Comparison of ENCODE assay signal across 21 cellular contexts in the genomic region with DNA sequence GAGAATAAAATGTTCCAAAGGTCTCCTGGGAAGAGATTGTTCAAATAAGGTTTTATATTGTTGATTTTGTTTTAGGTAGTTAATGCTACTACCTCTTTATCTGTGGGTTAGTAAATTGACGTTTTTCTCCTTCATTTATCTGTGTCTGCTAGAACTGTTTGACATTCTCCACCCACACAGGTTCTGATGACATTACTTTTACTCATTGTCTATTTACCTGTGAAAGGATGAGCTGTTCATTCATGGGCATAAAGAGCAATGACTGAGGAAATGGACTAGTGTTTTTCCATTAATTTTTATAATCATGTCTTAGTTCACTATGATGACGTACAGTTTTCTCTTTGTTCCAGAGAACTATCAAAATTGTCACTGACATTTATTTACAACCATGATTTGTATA.
DNase-seq lines count a peak whose midpoint lies in the region; ATAC-seq, FAIRE-seq and TF ChIP-seq lines count a peak whose summit lies in the region.
"Had no signal": no experiment of that assay in that cellular context is flagged by ENCODE, and none has a peak within 500 bp of the region (broad histone marks: within the 10 kb centered on the region; RNA-seq: fewer than 3 reads in every experiment).

No MANE protein-coding gene starts in this region.

- H3K36me3 ChIP-seq in PC-3 (ENCODE audit: low read depth, low read length) (no peaks in the 10 kb centered on the region), bronchial epithelial cell (ENCODE audit: control insufficient read depth, insufficient read depth, low read length) (no peaks in the 10 kb centered on the region), HepG2 (replicated peaks in 1 of 2; ENCODE audit: control insufficient read depth in 1 of 2, insufficient read depth in 2 of 2, low read length in 2 of 2) (peaks cover 0 to 5% of the 10 kb centered on the region in 2 experiments; a peak in 1 of 5 replicates)
- H3K36me3 ChIP-seq: SJSA1 had no signal

- H3K27me3 ChIP-seq in PC-3 (ENCODE audit: low read length) (no peaks in the 10 kb centered on the region), bronchial epithelial cell (ENCODE audit: control insufficient read depth, insufficient read depth, low read length) (no peaks in the 10 kb centered on the region), HepG2 (ENCODE audit: control insufficient read depth in 1 of 2, insufficient read depth in 2 of 2, low read length in 2 of 2) (no peaks in the 10 kb centered on the region)
- H3K27me3 ChIP-seq: SJSA1 had no signal

- H3K9me3 ChIP-seq in PC-3 (ENCODE audit: low read length) (no peaks in the 10 kb centered on the region), HepG2 (ENCODE audit: low read length) (no peaks in the 10 kb centered on the region)
- H3K9me3 ChIP-seq: SJSA1 had no signal

- no peak overlapping the region for H3K9ac ChIP-seq in PC-3 (ENCODE audit: low read length)
- no peak overlapping the region for H3K9ac ChIP-seq in HepG2 (ENCODE audit: insufficient read depth, low read depth, low read length)

- no peaks in the 10 kb centered on the region for H3K79me2 ChIP-seq in PC-3 (ENCODE audit: low read length)
- peaks cover under 1% of the 10 kb centered on the region for H3K79me2 ChIP-seq in HepG2 (ENCODE audit: insufficient read depth, low read length)

- FAIRE-seq in bronchial epithelial cell (lab: Jason Lieb, UNC) (no peak), HepG2 (lab: Jason Lieb, UNC) (no peak), frontal cortex (lab: Jason Lieb, UNC) (no peak)
- FAIRE-seq: GM18507 had no signal

- in situ Hi-C loops in HepG2 (cut with HindIII; ENCODE audit: extremely low pct_ligation_motif_present, low pct_unique_long_range_greater_than_20kb), result no loop called here

- BruUV-seq in PC-3 (replicated peaks; lab: Mats Ljungman, UMichigan), result no TSS peak
- no TSS peak for BruUV-seq in HepG2 (replicated peaks; lab: Mats Ljungman, UMichigan)

- H3K27ac ChIP-seq in PC-3 (ENCODE audit: low read length) (peak overlapping the region; percentile 65), HepG2 (ENCODE audit: extremely low read length, insufficient read depth, low read length) (no peak overlapping the region)
- H3K27ac ChIP-seq: SJSA1 had no signal

- TF ChIP-seq CTCF in PC-3 (conservative IDR thresholded peaks at IDR 0.05; ENCODE audit: low read depth, low read length) (no peak), bronchial epithelial cell (IDR thresholded peaks at IDR 0.05; ENCODE audit: insufficient read depth, low read length, severe bottlenecking) (no peak), HepG2 (CRISPR knock-in tag; IDR thresholded peaks at IDR 0.05) (no peak), GM10266 (IDR thresholded peaks at IDR 0.05; ENCODE audit: control insufficient read depth, insufficient read depth, low read depth, missing control alignments) (no peak)

- WGBS in HepG2 (ENCODE audit: low lambda C conversion rate), result 56% methylated on average over 2 of the region's 2 CpGs

- H3F3A ChIP-seq in PC-3 (ENCODE audit: low read length, unreplicated experiment), result no peaks in the 10 kb centered on the region

- H3K4me2 ChIP-seq in PC-3 (ENCODE audit: low read length) (peak overlapping the region; percentile 5; the same call in 1 of the 2 replicates), HepG2 (ENCODE audit: low read depth, low read length) (no peak overlapping the region)
- H3K4me2 ChIP-seq: GM23338 had no signal

- H4K20me1 ChIP-seq in PC-3 (ENCODE audit: low read length), result no peaks in the 10 kb centered on the region
- no peaks in the 10 kb centered on the region for H4K20me1 ChIP-seq in HepG2 (ENCODE audit: insufficient read depth, low read length)

- DNase-seq in activated CD4-positive, CD25-positive, alpha-beta regulatory T cell treated with anti-CD3 and anti-CD28 coated beads, Interleukin-2, amount 50 U/mL, for 72 hours, result no peak
- DNase-seq in PC-3, result peak; percentile 52
- peak; percentile 69 for DNase-seq in bronchial epithelial cell (ENCODE audit: low read depth)
- peak; percentile 15 for DNase-seq in HepG2 (ENCODE audit: low spot score)
- no peak for DNase-seq in GM10266 (ENCODE audit: extremely low spot score)
- no peak for DNase-seq in frontal cortex (ENCODE audit: low spot score in 2 of 2)
- DNase-seq: Calu3, H9, HFFc6, NCI-H1048, NCI-H1417, NCI-H1694, NCI-H2029 treated with DMSO at 0.1 percent for 48 hours, NCI-H446 treated with DMSO at 0.1 percent for 48 hours, NCI-H526 had no signal

- H2AFZ ChIP-seq in PC-3 (ENCODE audit: low read length) (no peak overlapping the region), HepG2 (ENCODE audit: low read length) (no peak overlapping the region)
- H2AFZ ChIP-seq: GM23338 had no signal

- intact Hi-C loops in PC-3 (cut with micrococcal nuclease), result no loop called here
- intact Hi-C loops in HepG2 (cut with micrococcal nuclease; ENCODE audit: unreplicated experiment), result no loop called here

- no peak for TF ChIP-seq RAD21 in HepG2 (CRISPR knock-in tag; IDR thresholded peaks at IDR 0.05)

- H3K4me1 ChIP-seq in PC-3 (ENCODE audit: insufficient read depth, low read length) (peaks cover 13% of the 10 kb centered on the region; the same call in 1 of the 2 replicates), HepG2 (ENCODE audit: insufficient read depth, low read length) (peaks cover 10% of the 10 kb centered on the region)
- H3K4me1 ChIP-seq: SJSA1 had no signal

- TF ChIP-seq POLR2A in HepG2 (IDR thresholded peaks at IDR 0.05; ENCODE audit: insufficient read depth in 1 of 2, low read depth in 2 of 2, low read length in 2 of 2), result no peak

- H3K4me3 ChIP-seq in PC-3 (ENCODE audit: low read length) (no peak overlapping the region), bronchial epithelial cell (ENCODE audit: low read depth, low read length) (no peak overlapping the region), HepG2 (replicated peaks in 1 of 3; ENCODE audit: insufficient read depth in 1 of 3, low read depth in 2 of 3, low read length in 3 of 3) (no peak overlapping the region)
- H3K4me3 ChIP-seq: GM23338, SJSA1 had no signal

- CTCF ChIA-PET in PC-3 (lab: Charles Lee) (no interaction called here), HepG2 (lab: Yijun Ruan, JAX; ENCODE audit: low intra/inter-chr PET ratio, low total read pairs) (no interaction called here)

- TF ChIP-seq EP300 in HepG2 (IDR thresholded peaks at IDR 0.05; ENCODE audit: low read depth in 2 of 2, low read length in 2 of 2) (no peak), HepG2 (CRISPR knock-in tag; IDR thresholded peaks at IDR 0.05; ENCODE audit: borderline replicate concordance) (no peak)

- POLR2A ChIA-PET in PC-3 (lab: Charles Lee; ENCODE audit: unreplicated experiment) (no interaction called here), HepG2 (lab: Yijun Ruan, JAX) (interaction anchor here (1.1 kb wide), 1 partner anchor 75 kb away, joined by 3 read pairs; a partner anchor contains a TSS)

- ATAC-seq in activated CD4-positive, CD25-positive, alpha-beta regulatory T cell treated with anti-CD3 and anti-CD28 coated beads, Interleukin-2, amount 50 U/mL, for 24 hours, result peak; percentile 48 to 87
- peak; percentile 74 for ATAC-seq in PC-3
- peak; percentile 31; the same call in 1 of the 3 replicates for ATAC-seq in HepG2
- no peak for ATAC-seq in HG02798 (IDR thresholded peaks at IDR 0.05; ENCODE audit: poor library complexity, unreplicated experiment)
- ATAC-seq: GM23338, Panc1 had no signal

- H3K9me2 ChIP-seq in PC-3 (replicated peaks; ENCODE audit: low read length), result no peaks in the 10 kb centered on the region

TF ChIP-seq in HepG2, 621 proteins besides CTCF, POLR2A, EP300 and RAD21:
- TF ChIP-seq, protein P1, sequence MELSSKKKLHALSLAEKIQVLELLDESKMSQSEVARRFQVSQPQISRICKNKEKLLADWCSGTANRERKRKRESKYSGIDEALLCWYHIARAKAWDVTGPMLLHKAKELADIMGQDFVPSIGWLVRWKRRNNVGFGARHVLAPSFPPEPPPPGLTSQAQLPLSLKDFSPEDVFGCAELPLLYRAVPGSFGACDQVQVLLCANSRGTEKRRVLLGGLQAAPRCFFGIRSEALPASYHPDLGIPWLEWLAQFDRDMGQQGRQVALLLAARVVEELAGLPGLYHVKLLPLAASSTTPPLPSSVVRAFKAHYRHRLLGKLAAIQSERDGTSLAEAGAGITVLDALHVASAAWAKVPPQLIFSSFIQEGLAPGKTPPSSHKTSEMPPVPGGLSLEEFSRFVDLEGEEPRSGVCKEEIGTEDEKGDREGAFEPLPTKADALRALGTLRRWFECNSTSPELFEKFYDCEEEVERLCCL (CRISPR knock-in tag; IDR thresholded peaks at IDR 0.05; ENCODE audit: borderline replicate concordance), result no peak
- no peak for TF ChIP-seq ZMYM4 (CRISPR knock-in tag; IDR thresholded peaks at IDR 0.05)
- no peak for TF ChIP-seq ZNF30 (CRISPR knock-in tag; IDR thresholded peaks at IDR 0.05)
- TF ChIP-seq, protein P2, sequence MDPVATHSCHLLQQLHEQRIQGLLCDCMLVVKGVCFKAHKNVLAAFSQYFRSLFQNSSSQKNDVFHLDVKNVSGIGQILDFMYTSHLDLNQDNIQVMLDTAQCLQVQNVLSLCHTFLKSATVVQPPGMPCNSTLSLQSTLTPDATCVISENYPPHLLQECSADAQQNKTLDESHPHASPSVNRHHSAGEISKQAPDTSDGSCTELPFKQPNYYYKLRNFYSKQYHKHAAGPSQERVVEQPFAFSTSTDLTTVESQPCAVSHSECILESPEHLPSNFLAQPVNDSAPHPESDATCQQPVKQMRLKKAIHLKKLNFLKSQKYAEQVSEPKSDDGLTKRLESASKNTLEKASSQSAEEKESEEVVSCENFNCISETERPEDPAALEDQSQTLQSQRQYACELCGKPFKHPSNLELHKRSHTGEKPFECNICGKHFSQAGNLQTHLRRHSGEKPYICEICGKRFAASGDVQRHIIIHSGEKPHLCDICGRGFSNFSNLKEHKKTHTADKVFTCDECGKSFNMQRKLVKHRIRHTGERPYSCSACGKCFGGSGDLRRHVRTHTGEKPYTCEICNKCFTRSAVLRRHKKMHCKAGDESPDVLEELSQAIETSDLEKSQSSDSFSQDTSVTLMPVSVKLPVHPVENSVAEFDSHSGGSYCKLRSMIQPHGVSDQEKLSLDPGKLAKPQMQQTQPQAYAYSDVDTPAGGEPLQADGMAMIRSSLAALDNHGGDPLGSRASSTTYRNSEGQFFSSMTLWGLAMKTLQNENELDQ (CRISPR knock-in tag; IDR thresholded peaks at IDR 0.05; ENCODE audit: borderline replicate concordance), result no peak
TF ChIP-seq in HepG2: peak in this region for 0.

Comparison
In these comparisons a context has a peak if more than half of its experiments do, and no peak if none do; other contexts are left out.
1. DNase-seq: peak in PC-3 (single experiment), bronchial epithelial cell (single experiment) and HepG2 (single experiment); none in activated CD4-positive, CD25-positive, alpha-beta regulatory T cell treated with anti-CD3 and anti-CD28 coated beads, Interleukin-2, amount 50 U/mL, for 72 hours (single experiment), GM10266 (single experiment) and frontal cortex (0 of 2).